1 cellular context compared by ENCODE assay signal in genomic region chr7:100568936-100569844, GRCh38.
TF ChIP-seq lines count a peak whose summit lies in the region.

No MANE protein-coding gene starts in this region.

TF ChIP-seq in HepG2, 621 proteins besides CTCF, POLR2A, EP300 and RAD21 (continued from another document and continues in another):
- TF ChIP-seq ZBTB34 (CRISPR knock-in tag; IDR thresholded peaks at IDR 0.05) (peak; percentile 68), TCF12 (IDR thresholded peaks at IDR 0.05) (no peak), TCF12 (CRISPR knock-in tag; IDR thresholded peaks at IDR 0.05) (no peak), HOXA9 (CRISPR knock-in tag; IDR thresholded peaks at IDR 0.05; ENCODE audit: borderline replicate concordance) (no peak), ZNF232 (CRISPR knock-in tag; IDR thresholded peaks at IDR 0.05; ENCODE audit: borderline replicate concordance) (0 out of 2 replicates have a peak, but pooled peaks have one; percentile 18), KAT8 (CRISPR knock-in tag; IDR thresholded peaks at IDR 0.05) (no peak), NR2F6 (IDR thresholded peaks at IDR 0.05) (peak; percentile 44), NR2F6 (CRISPR knock-in tag; IDR thresholded peaks at IDR 0.05) (peak; percentile 55; the same call in 1 of the 2 replicates), ZKSCAN5 (CRISPR knock-in tag; IDR thresholded peaks at IDR 0.05) (no peak), BRD4 (CRISPR knock-in tag; IDR thresholded peaks at IDR 0.05) (no peak; the same call in 1 of the 2 replicates), NRL (CRISPR knock-in tag; IDR thresholded peaks at IDR 0.05; ENCODE audit: borderline replicate concordance) (peak; percentile 81), ZKSCAN8 (CRISPR knock-in tag; IDR thresholded peaks at IDR 0.05; ENCODE audit: borderline replicate concordance) (no peak; the same call in 1 of the 2 replicates), NFAT5 (CRISPR knock-in tag; IDR thresholded peaks at IDR 0.05) (no peak), ZNF713 (CRISPR knock-in tag; IDR thresholded peaks at IDR 0.05) (no peak), HMGA1 (CRISPR knock-in tag; conservative IDR thresholded peaks at IDR 0.05) (no peak), ZNF337 (CRISPR knock-in tag; IDR thresholded peaks at IDR 0.05; ENCODE audit: borderline replicate concordance, low read depth) (no peak), SYNCRIP (IDR thresholded peaks at IDR 0.05; ENCODE audit: insufficient read depth, low read depth, low read length) (no peak), KDM1A (CRISPR knock-in tag; IDR thresholded peaks at IDR 0.05) (no peak), PHF21A (CRISPR knock-in tag; IDR thresholded peaks at IDR 0.05) (peak; percentile 38; the same call in 1 of the 2 replicates), PLRG1 (conservative IDR thresholded peaks at IDR 0.05) (no peak), HNF1B (CRISPR knock-in tag; IDR thresholded peaks at IDR 0.05) (peak; percentile 92), TRIM22 (IDR thresholded peaks at IDR 0.05) (no peak), ATF2 (CRISPR knock-in tag; IDR thresholded peaks at IDR 0.05) (no peak; the same call in 1 of the 2 replicates), TBX3 (IDR thresholded peaks at IDR 0.05; ENCODE audit: borderline replicate concordance) (no peak), GTF3A (CRISPR knock-in tag; conservative IDR thresholded peaks at IDR 0.05) (no peak), U2AF1 (optimal IDR thresholded peaks at IDR 0.05; ENCODE audit: low read depth, low read length) (peak; percentile 34), ZFP90 (CRISPR knock-in tag; IDR thresholded peaks at IDR 0.05; ENCODE audit: borderline replicate concordance) (no peak; the same call in 1 of the 2 replicates), WIZ (CRISPR knock-in tag; IDR thresholded peaks at IDR 0.05) (no peak), JUNB (CRISPR knock-in tag; IDR thresholded peaks at IDR 0.05; ENCODE audit: borderline replicate concordance) (no peak; the same call in 1 of the 2 replicates), ARID5B (CRISPR knock-in tag; IDR thresholded peaks at IDR 0.05) (no peak; the same call in 1 of the 2 replicates), NCOA5 (CRISPR knock-in tag; IDR thresholded peaks at IDR 0.05) (peak; percentile 72; the same call in 1 of the 2 replicates), ZNF781 (CRISPR knock-in tag; IDR thresholded peaks at IDR 0.05; ENCODE audit: borderline replicate concordance, not compliant biosample characterization) (no peak), ZMYM2 (CRISPR knock-in tag; IDR thresholded peaks at IDR 0.05) (no peak), PHF8 (CRISPR knock-in tag; IDR thresholded peaks at IDR 0.05) (peak; percentile 61; the same call in 1 of the 2 replicates), SSRP1 (CRISPR knock-in tag; IDR thresholded peaks at IDR 0.05) (peak; percentile 77; the same call in 1 of the 2 replicates), MED1 (CRISPR knock-in tag; IDR thresholded peaks at IDR 0.05) (peak; percentile 44; the same call in 1 of the 2 replicates), ZMYM3 (CRISPR knock-in tag; IDR thresholded peaks at IDR 0.05) (0 out of 2 replicates have a peak, but pooled peaks have one; percentile 8), ZNF496 (CRISPR knock-in tag; IDR thresholded peaks at IDR 0.05; ENCODE audit: insufficient replicate concordance) (no peak), CHCHD3 (CRISPR knock-in tag; IDR thresholded peaks at IDR 0.05) (no peak), ZFP36L1 (CRISPR knock-in tag; IDR thresholded peaks at IDR 0.05) (peak; percentile 72; the same call in 1 of the 2 replicates), ZNF44 (CRISPR knock-in tag; IDR thresholded peaks at IDR 0.05) (no peak), TEF (CRISPR knock-in tag; IDR thresholded peaks at IDR 0.05) (peak; percentile 17; the same call in 1 of the 2 replicates), ZBTB43 (CRISPR knock-in tag; conservative IDR thresholded peaks at IDR 0.05) (no peak; the same call in 1 of the 2 replicates), ZNF432 (CRISPR knock-in tag; IDR thresholded peaks at IDR 0.05; ENCODE audit: borderline replicate concordance) (no peak), SKI (IDR thresholded peaks at IDR 0.05; ENCODE audit: partially characterized antibody) (no peak), ZNF207 (IDR thresholded peaks at IDR 0.05; ENCODE audit: borderline replicate concordance) (no peak), NONO (IDR thresholded peaks at IDR 0.05) (no peak), NONO (CRISPR knock-in tag; conservative IDR thresholded peaks at IDR 0.05) (peak; percentile 92), ZNF33B (CRISPR knock-in tag; IDR thresholded peaks at IDR 0.05) (peak; percentile 50; the same call in 1 of the 2 replicates), SAP130 (CRISPR knock-in tag; IDR thresholded peaks at IDR 0.05; ENCODE audit: low read depth) (peak; percentile 90), HNRNPK (IDR thresholded peaks at IDR 0.05; ENCODE audit: low read depth, low read length, poor library complexity, severe bottlenecking) (no peak), ZNF234 (CRISPR knock-in tag; conservative IDR thresholded peaks at IDR 0.05) (no peak)
